ENCODE assay signal across 15 cellular contexts in genomic region chr3:111244760-111245159, GRCh38.
"Had no signal": no experiment of that assay in that cellular context is flagged by ENCODE, and none has a peak within 500 bp of the region (broad histone marks: within the 10 kb centered on the region; RNA-seq: fewer than 3 reads in every experiment).

No MANE protein-coding gene starts in this region.

- H3K36me3 Mint-ChIP-seq: mesothelial cell of epicardium had no signal

- H3K4me1 Mint-ChIP-seq: mesothelial cell of epicardium had no signal

- H3K4me1 ChIP-seq: ascending aorta, esophagus muscularis mucosa, right lobe of liver, stomach, uterus had no signal

- H3K27me3 ChIP-seq: ascending aorta, esophagus muscularis mucosa, ovary, right lobe of liver, stomach, uterus had no signal

- ATAC-seq: activated naive CD8-positive, alpha-beta T cell treated with anti-CD3 and anti-CD28 coated beads, Interleukin-2, amount 50 U/mL, for 24 hours; right lobe of liver had no signal

- H3K36me3 ChIP-seq: ascending aorta, esophagus muscularis mucosa, ovary, right lobe of liver, stomach, uterus had no signal

- H3K9me3 ChIP-seq: ascending aorta, ovary, right lobe of liver, uterus had no signal

- DNase-seq: activated CD4-positive, alpha-beta T cell treated with anti-CD3 and anti-CD28 coated beads, Interleukin-2, amount 50 U/mL, for 4 hours; activated CD4-positive, CD25-positive, alpha-beta regulatory T cell treated with anti-CD3 and anti-CD28 coated beads, Interleukin-2, amount 50 U/mL, for 72 hours; activated naive CD4-positive, alpha-beta T cell treated with anti-CD3 and anti-CD28 coated beads for 36 hours; activated naive CD8-positive, alpha-beta T cell treated with anti-CD3 and anti-CD28 coated beads, Interleukin-2, amount 50 U/mL, for 24 hours; activated T-cell treated with anti-CD3 and anti-CD28 coated beads for 4 hours; head of caudate nucleus; ovary; right lobe of liver; stimulated activated CD4-positive, alpha-beta T cell treated with anti-CD3 and anti-CD28 coated beads, Interleukin-2, amount 100 ng/mL, for 24 hours; stomach; T-helper 9 cell; uterus had no signal

- H3K9me3 Mint-ChIP-seq: mesothelial cell of epicardium had no signal

- H3K27ac Mint-ChIP-seq: activated naive CD4-positive, alpha-beta T cell treated with anti-CD3 and anti-CD28 coated beads for 36 hours; activated naive CD8-positive, alpha-beta T cell treated with anti-CD3 and anti-CD28 coated beads, Interleukin-2, amount 50 U/mL, for 24 hours; mesothelial cell of epicardium had no signal

- H3K27me3 Mint-ChIP-seq: activated naive CD8-positive, alpha-beta T cell treated with anti-CD3 and anti-CD28 coated beads, Interleukin-2, amount 50 U/mL, for 24 hours had no signal

- H3K4me3 Mint-ChIP-seq: activated naive CD4-positive, alpha-beta T cell treated with anti-CD3 and anti-CD28 coated beads for 36 hours; activated naive CD8-positive, alpha-beta T cell treated with anti-CD3 and anti-CD28 coated beads, Interleukin-2, amount 50 U/mL, for 24 hours; mesothelial cell of epicardium had no signal

- H3K4me3 ChIP-seq: ascending aorta, esophagus muscularis mucosa, ovary, right lobe of liver, stomach, uterus had no signal

- H3K27ac ChIP-seq: ascending aorta, esophagus muscularis mucosa, ovary, right lobe of liver, stomach, uterus had no signal
